2 cellular contexts compared by ENCODE assay signal in genomic region chr5:172874647-172875371, GRCh38.
TF ChIP-seq lines count a peak whose summit lies in the region.

No MANE protein-coding gene starts in this region.

TF ChIP-seq in HepG2, 621 proteins besides CTCF, POLR2A, EP300 and RAD21:
- no peak for TF ChIP-seq THAP7 (CRISPR knock-in tag; IDR thresholded peaks at IDR 0.05)
- peak; percentile 29 to 40; a peak in 2 of 4 replicates for TF ChIP-seq MAFK (conservative IDR thresholded peaks at IDR 0.05 in 1 of 2, IDR thresholded peaks at IDR 0.05 in 1 of 2; ENCODE audit: low read length in 2 of 2)
- TF ChIP-seq MAFF (IDR thresholded peaks at IDR 0.05; ENCODE audit: low read depth, low read length): 0 out of 2 replicates have a peak, but pooled peaks have one; percentile 32

TF ChIP-seq in WTC11, 78 proteins besides CTCF, POLR2A, EP300 and RAD21:
- TF ChIP-seq ZNF671 (CRISPR knock-in tag; IDR thresholded peaks at IDR 0.05) (no peak), ZNF396 (CRISPR knock-in tag; IDR thresholded peaks at IDR 0.05; ENCODE audit: borderline replicate concordance) (no peak), NFYB (CRISPR knock-in tag; conservative IDR thresholded peaks at IDR 0.05; ENCODE audit: low read depth) (no peak), CREM (CRISPR knock-in tag; IDR thresholded peaks at IDR 0.05) (no peak), E2F1 (CRISPR knock-in tag; IDR thresholded peaks at IDR 0.05) (no peak), AR (CRISPR knock-in tag; IDR thresholded peaks at IDR 0.05) (no peak), JAZF1 (CRISPR knock-in tag; IDR thresholded peaks at IDR 0.05) (no peak), MLX (CRISPR knock-in tag; IDR thresholded peaks at IDR 0.05) (no peak), ZNF512 (CRISPR knock-in tag; IDR thresholded peaks at IDR 0.05; ENCODE audit: borderline replicate concordance) (no peak), SMAD4 (CRISPR knock-in tag; IDR thresholded peaks at IDR 0.05) (no peak), ATF2 (CRISPR knock-in tag; IDR thresholded peaks at IDR 0.05; ENCODE audit: borderline replicate concordance, low read depth) (no peak), FOXP1 (CRISPR knock-in tag; IDR thresholded peaks at IDR 0.05; ENCODE audit: borderline replicate concordance) (no peak), ZNF219 (CRISPR knock-in tag; IDR thresholded peaks at IDR 0.05; ENCODE audit: borderline replicate concordance) (no peak), ZMAT4 (CRISPR knock-in tag; IDR thresholded peaks at IDR 0.05) (no peak), CBFB (CRISPR knock-in tag; IDR thresholded peaks at IDR 0.05; ENCODE audit: low read depth) (no peak), HMGXB4 (CRISPR knock-in tag; IDR thresholded peaks at IDR 0.05) (no peak)
